ENCODE assay signal across 8 cellular contexts in genomic region chr6:159981171-159981571, GRCh38. TPM values are rescaled to one million over a fixed set of nuclear protein-coding genes. Genes with fewer than 3 reads are reported as not detected.
DNase-seq lines count a peak whose midpoint lies in the region; ATAC-seq lines count a peak whose summit lies in the region.

No MANE protein-coding gene starts in this region.

- H3K4me1 ChIP-seq in muscle layer of duodenum (ENCODE audit: control insufficient read depth in 1 of 2, insufficient read depth in 2 of 2, low read length in 2 of 2): peaks cover 47 to 62% of the 10 kb centered on the region in 2 donors

- H3K27me3 ChIP-seq in muscle layer of duodenum (ENCODE audit: low read depth, low read length): no peaks in the 10 kb centered on the region

- DNase-seq in stimulated activated CD4-positive, alpha-beta T cell treated with anti-CD3 and anti-CD28 coated beads, Interleukin-4, amount 100 ng/mL, for 1 hour: peak; percentile 31
- DNase-seq in stimulated activated CD4-positive, alpha-beta T cell treated with anti-CD3 and anti-CD28 coated beads, Interleukin-2, amount 100 ng/mL, for 48 hours: no peak
- DNase-seq in activated naive CD8-positive, alpha-beta T cell treated with anti-CD3 and anti-CD28 coated beads for 36 hours: no peak
- no peak for DNase-seq in mesenteric fat pad (ENCODE audit: low spot score)
- DNase-seq in NCI-H524 (lab: John Stamatoyannopoulos, UW): no peak
- DNase-seq in SHP77 (lab: John Stamatoyannopoulos, UW): no peak

- no peaks in the 10 kb centered on the region for H3K9me3 ChIP-seq in muscle layer of duodenum (ENCODE audit: control insufficient read depth in 1 of 2, low read length in 2 of 2)

- H3K36me3 ChIP-seq in muscle layer of duodenum (ENCODE audit: control insufficient read depth in 1 of 2, insufficient read depth in 2 of 2, low read length in 2 of 2): no peaks in the 10 kb centered on the region

- no peaks in the 10 kb centered on the region for H3K9me3 Mint-ChIP-seq in activated naive CD8-positive, alpha-beta T cell treated with anti-CD3 and anti-CD28 coated beads for 36 hours

- ATAC-seq in GM18870 (IDR thresholded peaks at IDR 0.05; ENCODE audit: unreplicated experiment): no peak

- peak overlapping the region; percentile 68 for H3K27ac ChIP-seq in muscle layer of duodenum (ENCODE audit: low read length)

- no peaks in the 10 kb centered on the region for H3K27me3 Mint-ChIP-seq in activated naive CD8-positive, alpha-beta T cell treated with anti-CD3 and anti-CD28 coated beads for 36 hours

- H3K4me3 ChIP-seq in muscle layer of duodenum (ENCODE audit: low read depth in 1 of 2, low read length in 2 of 2): peak overlapping the region; percentile 1 to 40

- H3K36me3 Mint-ChIP-seq in activated naive CD8-positive, alpha-beta T cell treated with anti-CD3 and anti-CD28 coated beads for 36 hours: peaks cover 29% of the 10 kb centered on the region

- H3K4me3 Mint-ChIP-seq in activated naive CD8-positive, alpha-beta T cell treated with anti-CD3 and anti-CD28 coated beads for 36 hours: peak overlapping the region; percentile 70

- H3K4me1 Mint-ChIP-seq in activated naive CD8-positive, alpha-beta T cell treated with anti-CD3 and anti-CD28 coated beads for 36 hours: peaks cover 92% of the 10 kb centered on the region

- peak overlapping the region; percentile 95 for H3K27ac Mint-ChIP-seq in activated naive CD8-positive, alpha-beta T cell treated with anti-CD3 and anti-CD28 coated beads for 36 hours

RNA-seq across cellular contexts. Expression of gene IGF2R, which starts 12.3 kb away (rescaled TPM):
- total RNA-seq in activated naive CD8-positive, alpha-beta T cell treated with anti-CD3 and anti-CD28 coated beads for 36 hours: 10 to 100 TPM; 74.9 to 77.7 TPM
- total RNA-seq in mesenteric fat pad: 111 TPM
